Comparison of ENCODE assay signal across 16 cellular contexts in the genomic region with DNA sequence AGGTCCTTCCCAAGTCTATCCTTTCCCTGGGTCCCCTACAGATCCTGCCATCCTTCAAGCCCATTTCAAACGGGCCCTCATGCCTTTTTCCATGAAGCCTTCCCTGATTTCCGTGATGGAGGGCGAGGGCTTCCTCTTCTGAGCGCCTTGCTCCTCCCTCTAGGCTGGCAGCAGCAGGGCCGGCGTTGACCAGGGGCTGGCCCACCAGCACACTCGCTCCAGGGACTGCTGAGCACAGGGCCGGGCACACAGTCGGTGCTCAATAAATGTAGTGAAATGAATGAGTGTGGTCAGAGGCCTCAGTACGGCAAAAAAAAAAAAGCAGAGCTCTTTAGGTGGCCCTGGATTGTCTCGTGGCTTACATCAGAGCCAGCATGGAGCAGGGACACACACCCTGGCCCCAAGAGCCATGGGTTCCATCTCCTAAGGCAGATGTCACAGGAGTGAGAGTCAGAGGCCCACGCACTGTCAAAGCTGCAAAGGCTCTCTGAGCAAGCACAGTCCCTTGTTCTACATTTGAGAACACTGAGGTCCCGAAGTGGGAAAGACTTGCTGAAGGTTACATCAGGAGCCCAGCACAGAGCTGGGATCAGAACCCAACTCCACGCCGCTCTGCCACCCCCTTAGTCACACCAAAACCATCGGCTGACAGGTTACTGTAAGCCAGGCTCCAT. TPM values are rescaled to one million over a fixed set of nuclear protein-coding genes. Genes with fewer than 3 reads are reported as not detected.
DNase-seq lines count a peak whose midpoint lies in the region; ATAC-seq and TF ChIP-seq lines count a peak whose summit lies in the region.
"Had no signal": no experiment of that assay in that cellular context is flagged by ENCODE, and none has a peak within 500 bp of the region (broad histone marks: within the 10 kb centered on the region; RNA-seq: fewer than 3 reads in every experiment).

No MANE protein-coding gene starts in this region.

- TF ChIP-seq CTCF in activated CD8-positive, alpha-beta T cell treated with anti-CD3 and anti-CD28 coated beads for 36 hours (IDR thresholded peaks at IDR 0.05), result no peak
- no peak for TF ChIP-seq CTCF in osteocyte (IDR thresholded peaks at IDR 0.05)

- intact Hi-C loops in activated CD8-positive, alpha-beta T cell treated with anti-CD3 and anti-CD28 coated beads for 36 hours (cut with micrococcal nuclease), result loop anchor here (10.0 kb wide), 1 partner anchor 48 kb away; no protein-coding TSS in a partner anchor

- in situ Hi-C loops in G401 (cut with HindIII; ENCODE audit: low sequenced_read_pairs), result no loop called here

- peak overlapping the region; percentile 87 for H3K4me3 Mint-ChIP-seq in activated CD8-positive, alpha-beta T cell treated with anti-CD3 and anti-CD28 coated beads for 36 hours
- H3K4me3 Mint-ChIP-seq in effector memory CD8-positive, alpha-beta T cell, result peak overlapping the region; percentile 87 to 92
- H3K4me3 Mint-ChIP-seq in stimulated activated effector memory CD8-positive, alpha-beta T cell treated with anti-CD3 and anti-CD28 coated beads, Interleukin-12 subunit alpha, Interleukin-12 subunit beta, amount 100 ng/mL, for 72 hours, result peak overlapping the region; percentile 96
- H3K4me3 Mint-ChIP-seq in osteocyte (ENCODE audit: unreplicated experiment), result no peak overlapping the region
- H3K4me3 Mint-ChIP-seq: neural crest cell had no signal

- H3K36me3 Mint-ChIP-seq in activated CD8-positive, alpha-beta T cell treated with anti-CD3 and anti-CD28 coated beads for 36 hours (ENCODE audit: low read depth), result peaks cover 81% of the 10 kb centered on the region
- H3K36me3 Mint-ChIP-seq in effector memory CD8-positive, alpha-beta T cell (ENCODE audit: insufficient read depth), result peaks cover 83% of the 10 kb centered on the region
- H3K36me3 Mint-ChIP-seq in stimulated activated effector memory CD8-positive, alpha-beta T cell treated with anti-CD3 and anti-CD28 coated beads, Interleukin-12 subunit alpha, Interleukin-12 subunit beta, amount 100 ng/mL, for 72 hours, result peaks cover 89% of the 10 kb centered on the region
- no peaks in the 10 kb centered on the region for H3K36me3 Mint-ChIP-seq in osteocyte (ENCODE audit: unreplicated experiment)

- peaks cover 9% of the 10 kb centered on the region for H3K9me3 Mint-ChIP-seq in activated CD8-positive, alpha-beta T cell treated with anti-CD3 and anti-CD28 coated beads for 36 hours
- no peaks in the 10 kb centered on the region for H3K9me3 Mint-ChIP-seq in effector memory CD8-positive, alpha-beta T cell
- H3K9me3 Mint-ChIP-seq in stimulated activated effector memory CD8-positive, alpha-beta T cell treated with anti-CD3 and anti-CD28 coated beads, Interleukin-12 subunit alpha, Interleukin-12 subunit beta, amount 100 ng/mL, for 72 hours, result peaks cover 5% of the 10 kb centered on the region
- H3K9me3 Mint-ChIP-seq in osteocyte (ENCODE audit: unreplicated experiment), result peaks cover 11% of the 10 kb centered on the region
- H3K9me3 Mint-ChIP-seq: neural crest cell had no signal

- DNase-seq in activated naive CD4-positive, alpha-beta T cell treated with Interleukin-2 at 50 U/mL for 16 hours, result peak; percentile 49
- DNase-seq in activated naive CD4-positive, alpha-beta T cell (lab: John Stamatoyannopoulos, UW), result no peak
- DNase-seq in activated CD8-positive, alpha-beta T cell treated with anti-CD3 and anti-CD28 coated beads for 36 hours, result no peak
- no peak for DNase-seq in effector memory CD8-positive, alpha-beta T cell
- no peak for DNase-seq in stimulated activated effector memory CD8-positive, alpha-beta T cell treated with anti-CD3 and anti-CD28 coated beads, Interleukin-12 subunit alpha, Interleukin-12 subunit beta, amount 100 ng/mL, for 72 hours (ENCODE audit: low spot score in 2 of 2)
- no peak for DNase-seq in G401 (ENCODE audit: low spot score)
- no peak for DNase-seq in osteocyte (ENCODE audit: extremely low spot score, unreplicated experiment)
- no peak for DNase-seq in D341Med (ENCODE audit: low spot score)
- DNase-seq: cortex of kidney, GF-D8, NCI-H1092 had no signal

- no peaks in the 10 kb centered on the region for H3K27me3 Mint-ChIP-seq in activated CD8-positive, alpha-beta T cell treated with anti-CD3 and anti-CD28 coated beads for 36 hours
- H3K27me3 Mint-ChIP-seq in effector memory CD8-positive, alpha-beta T cell, result no peaks in the 10 kb centered on the region
- H3K27me3 Mint-ChIP-seq in osteocyte (ENCODE audit: unreplicated experiment), result peaks cover 28% of the 10 kb centered on the region

- H3K27ac Mint-ChIP-seq in activated CD8-positive, alpha-beta T cell treated with anti-CD3 and anti-CD28 coated beads for 36 hours, result peak overlapping the region; percentile 93
- H3K27ac Mint-ChIP-seq in effector memory CD8-positive, alpha-beta T cell, result peak overlapping the region; percentile 92 to 96
- peak overlapping the region; percentile 98 for H3K27ac Mint-ChIP-seq in stimulated activated effector memory CD8-positive, alpha-beta T cell treated with anti-CD3 and anti-CD28 coated beads, Interleukin-12 subunit alpha, Interleukin-12 subunit beta, amount 100 ng/mL, for 72 hours
- no peak overlapping the region for H3K27ac Mint-ChIP-seq in osteocyte (ENCODE audit: unreplicated experiment)

- no peak for ATAC-seq in activated CD8-positive, alpha-beta T cell treated with anti-CD3 and anti-CD28 coated beads for 36 hours
- no peak for ATAC-seq in effector memory CD8-positive, alpha-beta T cell (replicated peaks)
- ATAC-seq in stimulated activated effector memory CD8-positive, alpha-beta T cell treated with anti-CD3 and anti-CD28 coated beads, Interleukin-12 subunit alpha, Interleukin-12 subunit beta, amount 100 ng/mL, for 72 hours, result no peak
- ATAC-seq: SK-N-SH treated with all-trans-retinoic acid at 6 μM for 48 hours had no signal

- POLR2A ChIA-PET in activated CD8-positive, alpha-beta T cell treated with anti-CD3 and anti-CD28 coated beads for 36 hours (lab: Charles Lee), result interaction anchor here (0.5 to 15.9 kb wide), 7 partner anchors 10 to 282 kb away, joined by 3 to 321 read pairs (median 4); no protein-coding TSS in a partner anchor

- CTCF ChIA-PET in activated CD8-positive, alpha-beta T cell treated with anti-CD3 and anti-CD28 coated beads for 36 hours (lab: Charles Lee), result interaction anchor here (1.0 to 8.0 kb wide), 5 partner anchors 18 to 114 kb away, joined by 3 to 119 read pairs (median 49); no protein-coding TSS in a partner anchor

- peaks cover 70% of the 10 kb centered on the region for H3K4me1 Mint-ChIP-seq in activated CD8-positive, alpha-beta T cell treated with anti-CD3 and anti-CD28 coated beads for 36 hours (ENCODE audit: low read depth)
- H3K4me1 Mint-ChIP-seq in effector memory CD8-positive, alpha-beta T cell (ENCODE audit: low read depth in 2 of 2), result peaks cover 79 to 80% of the 10 kb centered on the region in 2 donors
- peaks cover 88% of the 10 kb centered on the region for H3K4me1 Mint-ChIP-seq in stimulated activated effector memory CD8-positive, alpha-beta T cell treated with anti-CD3 and anti-CD28 coated beads, Interleukin-12 subunit alpha, Interleukin-12 subunit beta, amount 100 ng/mL, for 72 hours
- H3K4me1 Mint-ChIP-seq in osteocyte (ENCODE audit: unreplicated experiment), result no peaks in the 10 kb centered on the region

RNA-seq across cellular contexts. Expression of gene IL2RB, which starts 3.1 kb away (rescaled TPM):
- total RNA-seq in activated CD8-positive, alpha-beta T cell treated with anti-CD3 and anti-CD28 coated beads for 36 hours, result 100 to 1,000 TPM; 263 to 268 TPM
- total RNA-seq in G401 (2014; rRNA removed; shearing (Covaris generic)), result not detected in 2 replicates
- total RNA-seq in osteocyte, result 0.10 TPM in 1 of 2 replicates, not detected in the other

RNA-seq across cellular contexts. Expression of gene TMPRSS6, which starts 37.1 kb away (rescaled TPM):
- total RNA-seq in activated CD8-positive, alpha-beta T cell treated with anti-CD3 and anti-CD28 coated beads for 36 hours, result 10 to 100 TPM; 11.3 to 12.4 TPM
- not detected in 2 replicates for total RNA-seq in G401 (2014; rRNA removed; shearing (Covaris generic))
- total RNA-seq in osteocyte, result not detected in 2 replicates
- total RNA-seq: esophagus muscularis mucosa, mammary epithelial cell, neural crest cell, right atrium auricular region had no signal

RNA-seq across cellular contexts. Expression of gene C1QTNF6, which starts 41.4 kb away (rescaled TPM):
- total RNA-seq in activated CD8-positive, alpha-beta T cell treated with anti-CD3 and anti-CD28 coated beads for 36 hours, result 1 to 10 TPM; 6.4 TPM
- 5.0 and 6.7 TPM in 2 replicates for total RNA-seq in G401 (2014; rRNA removed; shearing (Covaris generic))
- 36.4 and 36.5 TPM in 2 replicates for total RNA-seq in osteocyte

Comparison
In these comparisons a context has a peak if more than half of its experiments do, and no peak if none do; other contexts are left out.
1. RNA of gene IL2RB, which starts 3.1 kb away (total RNA-seq): 263 to 268 TPM in activated CD8-positive, alpha-beta T cell treated with anti-CD3 and anti-CD28 coated beads for 36 hours; not detected in G401 and 0.10 TPM in osteocyte; every median in the first group is over 100 times any median in the second.
2. RNA of gene TMPRSS6, which starts 37.1 kb away (total RNA-seq): 11.3 to 12.4 TPM in activated CD8-positive, alpha-beta T cell treated with anti-CD3 and anti-CD28 coated beads for 36 hours; not detected in G401 and not detected in osteocyte; every median in the first group is over 10 times any median in the second.